ENCODE assay signal across 15 cellular contexts in genomic region chr13:44160549-44161278, GRCh38.
DNase-seq lines count a peak whose midpoint lies in the region; ATAC-seq and TF ChIP-seq lines count a peak whose summit lies in the region.
"Had no signal": no experiment of that assay in that cellular context is flagged by ENCODE, and none has a peak within 500 bp of the region (broad histone marks: within the 10 kb centered on the region; RNA-seq: fewer than 3 reads in every experiment).

No MANE protein-coding gene starts in this region.

- no peaks in the 10 kb centered on the region for H3K9me3 ChIP-seq in esophagus (ENCODE audit: control insufficient read depth in 2 of 2, insufficient read depth in 1 of 2, low read depth in 1 of 2, low read length in 1 of 2)
- H3K9me3 ChIP-seq in mucosa of descending colon, result no peaks in the 10 kb centered on the region
- no peaks in the 10 kb centered on the region for H3K9me3 ChIP-seq in tibial artery
- H3K9me3 ChIP-seq: thyroid gland had no signal

- H3K4me1 ChIP-seq in esophagus (ENCODE audit: control insufficient read depth in 2 of 2, insufficient read depth in 2 of 2, low read length in 1 of 2) (peaks cover 0 to 3% of the 10 kb centered on the region in 2 donors), mucosa of descending colon (ENCODE audit: low read depth) (peaks cover 6% of the 10 kb centered on the region), tibial artery (peaks cover 4 to 61% (median 59%) of the 10 kb centered on the region in 4 donors)

- H3K36me3 ChIP-seq in esophagus (ENCODE audit: control insufficient read depth in 2 of 2, insufficient read depth in 2 of 2, low read length in 1 of 2) (no peaks in the 10 kb centered on the region), mucosa of descending colon (ENCODE audit: low read depth) (no peaks in the 10 kb centered on the region), tibial artery (no peaks in the 10 kb centered on the region)
- H3K36me3 ChIP-seq: thyroid gland had no signal

- no peak for TF ChIP-seq CTCF in mucosa of descending colon (IDR thresholded peaks at IDR 0.05)
- TF ChIP-seq CTCF in tibial artery (IDR thresholded peaks at IDR 0.05), result no peak

- peak; percentile 77 for DNase-seq in RPMI8226
- no peak for DNase-seq in mucosa of descending colon
- peak in 1 of 2 donors; percentile 81 for DNase-seq in tibial artery
- no peak for DNase-seq in SHP77 treated with DMSO at 0.1 percent for 48 hours (lab: John Stamatoyannopoulos, UW)
- no peak for DNase-seq in NCI-H2227 (lab: John Stamatoyannopoulos, UW; ENCODE audit: unreplicated experiment)
- no peak for DNase-seq in foreskin melanocyte
- DNase-seq: activated CD4-positive, alpha-beta T cell treated with anti-CD3 and anti-CD28 coated beads, Interleukin-2, amount 10 ng/mL, durations not matched to agents 7 days and 5 days; activated naive CD8-positive, alpha-beta T cell treated with anti-CD3 and anti-CD28 coated beads, Interleukin-2, amount 50 U/mL, for 24 hours; activated T-cell treated with anti-CD3 and anti-CD28 coated beads, Interleukin-2, amount 50 U/mL, for 48 hours; CD4-positive, CD25-positive, alpha-beta regulatory T cell; dermis blood vessel endothelial cell; Kasumi-1; NCI-H2081 treated with DMSO at 0.1 percent for 48 hours; thyroid gland had no signal

- 54 to 62% methylated on average over 10 of the region's 10 CpGs for WGBS in esophagus, 2 donors

- intact Hi-C loops in mucosa of descending colon (cut with DNase I, micrococcal nuclease) (no loop called here), tibial artery (cut with DNase I; ENCODE audit: low total_unique reads) (loop anchor here (5.0 kb wide), 1 partner anchor 57 kb away; no protein-coding TSS in a partner anchor)

- H3K27ac ChIP-seq in esophagus (ENCODE audit: low read depth in 2 of 2, low read length in 1 of 2), result peak overlapping the region; percentile 28 to 44
- H3K27ac ChIP-seq in tibial artery, result peak overlapping the region; percentile 90 to 91
- H3K27ac ChIP-seq: thyroid gland had no signal

- H3K4me3 ChIP-seq in esophagus (ENCODE audit: low read depth in 1 of 2, low read length in 2 of 2), result no peak overlapping the region
- H3K4me3 ChIP-seq in mucosa of descending colon, result no peak overlapping the region
- H3K4me3 ChIP-seq in tibial artery, result no peak overlapping the region
- H3K4me3 ChIP-seq: thyroid gland had no signal

- no peaks in the 10 kb centered on the region for H3K27me3 ChIP-seq in esophagus (ENCODE audit: control insufficient read depth in 1 of 2, insufficient read depth in 2 of 2, low read length in 2 of 2)
- H3K27me3 ChIP-seq in tibial artery, result no peaks in the 10 kb centered on the region
- H3K27me3 ChIP-seq: thyroid gland had no signal

- ATAC-seq in mucosa of descending colon, result peak; percentile 63
- ATAC-seq: activated naive CD8-positive, alpha-beta T cell treated with anti-CD3 and anti-CD28 coated beads, Interleukin-2, amount 50 U/mL, for 24 hours had no signal
